ENCODE assay signal across 18 cellular contexts in genomic region chr4:150714462-150715438, GRCh38.
"Had no signal": no experiment of that assay in that cellular context is flagged by ENCODE, and none has a peak within 500 bp of the region (broad histone marks: within the 10 kb centered on the region; RNA-seq: fewer than 3 reads in every experiment).

No MANE protein-coding gene starts in this region.

- FAIRE-seq: bronchial epithelial cell had no signal

- H3K27ac ChIP-seq: ascending aorta, esophagus squamous epithelium, neutrophil, parathyroid adenoma, thyroid gland had no signal

- H3K36me3 Mint-ChIP-seq: natural killer cell treated with Interleukin-12 subunit alpha and Interleukin-12 subunit beta and Interleukin-15 and Interleukin-18, amount 100 ng/mL, for 72 hours had no signal

- ATAC-seq: natural killer cell treated with Interleukin-12 subunit alpha and Interleukin-12 subunit beta and Interleukin-15 and Interleukin-18, amount 100 ng/mL, for 72 hours had no signal

- H3K9me3 Mint-ChIP-seq: activated naive CD4-positive, alpha-beta T cell treated with anti-CD3 and anti-CD28 coated beads, Interleukin-2, amount 50 U/mL, for 24 hours; natural killer cell treated with Interleukin-12 subunit alpha and Interleukin-12 subunit beta and Interleukin-15 and Interleukin-18, amount 100 ng/mL, for 72 hours had no signal

- DNase-seq: activated CD4-positive, alpha-beta T cell treated with anti-CD3 and anti-CD28 coated beads, Interleukin-2, amount 50 U/mL, for 1 hour; activated CD4-positive, CD25-positive, alpha-beta regulatory T cell treated with anti-CD3 and anti-CD28 coated beads, Interleukin-2, amount 50 U/mL, for 72 hours; activated CD8-positive, alpha-beta memory T cell treated with anti-CD3 and anti-CD28 coated beads for 24 hours; activated CD8-positive, alpha-beta memory T cell treated with anti-CD3 and anti-CD28 coated beads, Interleukin-2, amount 50 U/mL, for 48 hours; activated gamma-delta T cell; cerebellar nuclear complex; effector CD4-positive, alpha-beta T cell; esophagus squamous epithelium; stimulated activated naive CD4-positive, alpha-beta T cell; T1000; thyroid gland had no signal

- H2AFZ ChIP-seq: parathyroid adenoma had no signal

- H3K27me3 Mint-ChIP-seq: activated naive CD4-positive, alpha-beta T cell treated with anti-CD3 and anti-CD28 coated beads, Interleukin-2, amount 50 U/mL, for 24 hours; natural killer cell treated with Interleukin-12 subunit alpha and Interleukin-12 subunit beta and Interleukin-15 and Interleukin-18, amount 100 ng/mL, for 72 hours had no signal

- H3K4me3 Mint-ChIP-seq: activated naive CD4-positive, alpha-beta T cell treated with anti-CD3 and anti-CD28 coated beads, Interleukin-2, amount 50 U/mL, for 24 hours; natural killer cell treated with Interleukin-12 subunit alpha and Interleukin-12 subunit beta and Interleukin-15 and Interleukin-18, amount 100 ng/mL, for 72 hours had no signal

- H3K27me3 ChIP-seq: ascending aorta, esophagus squamous epithelium, neutrophil, thyroid gland had no signal

- H3K4me1 ChIP-seq: ascending aorta, esophagus squamous epithelium, parathyroid adenoma, thyroid gland had no signal

- H3K9ac ChIP-seq: parathyroid adenoma had no signal

- H3K36me3 ChIP-seq: ascending aorta, esophagus squamous epithelium, neutrophil, thyroid gland had no signal

- H3K79me2 ChIP-seq: parathyroid adenoma had no signal

- H3K4me3 ChIP-seq: ascending aorta, esophagus squamous epithelium, lung, thyroid gland had no signal

- H3K27ac Mint-ChIP-seq: activated naive CD4-positive, alpha-beta T cell treated with anti-CD3 and anti-CD28 coated beads, Interleukin-2, amount 50 U/mL, for 24 hours; natural killer cell treated with Interleukin-12 subunit alpha and Interleukin-12 subunit beta and Interleukin-15 and Interleukin-18, amount 100 ng/mL, for 72 hours had no signal

- H3K9me3 ChIP-seq: ascending aorta, esophagus squamous epithelium, neutrophil, thyroid gland had no signal
